Comparison of ENCODE assay signal across 8 cellular contexts in genomic region chr2:101223814-101224231, GRCh38.
A peak's percentile ranks its signal among the peaks of the same experiment; 100 is the strongest.
DNase-seq lines count a peak whose midpoint lies in the region; ATAC-seq lines count a peak whose summit lies in the region.

No MANE protein-coding gene starts in this region.

- peak; percentile 97 for ATAC-seq in HG03139 (IDR thresholded peaks at IDR 0.05; ENCODE audit: unreplicated experiment)

- peak; percentile 7 for DNase-seq in activated T-cell treated with anti-CD3 and anti-CD28 coated beads for 1 hour (ENCODE audit: low read depth)
- DNase-seq in activated T-cell treated with anti-CD3 and anti-CD28 coated beads for 4 hours, result no peak
- DNase-seq in T follicular helper cell (ENCODE audit: low read depth), result peak; percentile 6
- DNase-seq in central memory CD4-positive, alpha-beta T cell, result peak; percentile 60
- DNase-seq in NCI-H128 (lab: John Stamatoyannopoulos, UW; ENCODE audit: unreplicated experiment), result no peak
- DNase-seq in D341Med (ENCODE audit: low spot score), result no peak
- no peak for DNase-seq in NCI-H510A (lab: John Stamatoyannopoulos, UW)

Comparison
In these comparisons a context has a peak if more than half of its experiments do, and no peak if none do; other contexts are left out.
1. DNase-seq: peak in activated T-cell treated with anti-CD3 and anti-CD28 coated beads for 1 hour (single experiment), T follicular helper cell (single experiment) and central memory CD4-positive, alpha-beta T cell (single experiment); none in activated T-cell treated with anti-CD3 and anti-CD28 coated beads for 4 hours (single experiment), NCI-H128 (single experiment), D341Med (single experiment) and NCI-H510A (single experiment).